11 cellular contexts compared by ENCODE assay signal in genomic region chr16:68000024-68000423, GRCh38. TPM values are rescaled to one million over a fixed set of nuclear protein-coding genes. Genes with fewer than 3 reads are reported as not detected.
DNase-seq lines count a peak whose midpoint lies in the region; ATAC-seq, FAIRE-seq and TF ChIP-seq lines count a peak whose summit lies in the region.
"Had no signal": no experiment of that assay in that cellular context is flagged by ENCODE, and none has a peak within 500 bp of the region (broad histone marks: within the 10 kb centered on the region; RNA-seq: fewer than 3 reads in every experiment).

No MANE protein-coding gene starts in this region.

- no peak overlapping the region for H3K4me3 ChIP-seq in kidney (ENCODE audit: low read length in 2 of 2)
- peak overlapping the region in 4 of 5 donors; percentile 10 to 45 (median 18) for H3K4me3 ChIP-seq in subcutaneous abdominal adipose tissue (ENCODE audit: low read depth in 1 of 5, low read length in 5 of 5)
- H3K4me3 ChIP-seq in lower leg skin (ENCODE audit: low read depth, poor library complexity, severe bottlenecking) = no peak overlapping the region

- intact Hi-C loops in activated CD4-positive, alpha-beta memory T cell treated with anti-CD3 and anti-CD28 coated beads for 36 hours (cut with micrococcal nuclease) = no loop called here
- intact Hi-C loops in kidney (cut with DNase I) = no loop called here
- intact Hi-C loops in lower leg skin (cut with DNase I; ENCODE audit: low total_unique reads) = no loop called here

- H3K4me1 ChIP-seq in kidney (ENCODE audit: control insufficient read depth in 1 of 2, insufficient read depth in 1 of 2, low read depth in 1 of 2, low read length in 2 of 2) (peaks cover 3 to 5% of the 10 kb centered on the region in 2 donors), subcutaneous abdominal adipose tissue (ENCODE audit: control insufficient read depth in 5 of 5, insufficient read depth in 5 of 5, low read length in 5 of 5) (peaks cover 0 to 17% (median 4%) of the 10 kb centered on the region in 5 donors)

- no peaks in the 10 kb centered on the region for H3K27me3 ChIP-seq in subcutaneous abdominal adipose tissue (ENCODE audit: control insufficient read depth in 5 of 5, insufficient read depth in 4 of 5, low read length in 5 of 5)

- no peak for FAIRE-seq in kidney (lab: Jason Lieb, UNC)

- no peaks in the 10 kb centered on the region for H3K36me3 ChIP-seq in kidney (ENCODE audit: control insufficient read depth in 1 of 2, insufficient read depth in 2 of 2, low read length in 2 of 2)
- no peaks in the 10 kb centered on the region for H3K36me3 ChIP-seq in subcutaneous abdominal adipose tissue (ENCODE audit: control insufficient read depth in 5 of 5, insufficient read depth in 5 of 5, low read length in 5 of 5)

- no peak for ATAC-seq in activated CD8-positive, alpha-beta memory T cell treated with anti-CD3 and anti-CD28 coated beads, Interleukin-2, amount 10 ng/mL, durations not matched to agents 7 days and 5 days

- POLR2A ChIA-PET in activated CD4-positive, alpha-beta memory T cell treated with anti-CD3 and anti-CD28 coated beads for 36 hours (lab: Charles Lee) = interaction anchor here (2.5 kb wide), 1 partner anchor 23 kb away, joined by 10 read pairs; the partner anchor contains the start of genes DDX28 and DUS2

- DNase-seq in activated CD8-positive, alpha-beta memory T cell treated with anti-CD3 and anti-CD28 coated beads, Interleukin-2, amount 10 ng/mL, durations not matched to agents 7 days and 5 days = no peak
- no peak for DNase-seq in activated CD8-positive, alpha-beta memory T cell treated with anti-CD3 and anti-CD28 coated beads for 24 hours
- DNase-seq in activated CD4-positive, alpha-beta memory T cell treated with anti-CD3 and anti-CD28 coated beads for 36 hours = no peak
- DNase-seq in kidney (no peak), lower leg skin (ENCODE audit: low spot score in 2 of 2) (no peak), RKO (ENCODE audit: low spot score) (no peak), DMS79 treated with DMSO at 0.1 percent for 48 hours (lab: John Stamatoyannopoulos, UW) (no peak)
- DNase-seq: NCI-H2081 treated with DMSO at 0.1 percent for 48 hours had no signal

- H3K27me3 Mint-ChIP-seq in activated CD8-positive, alpha-beta memory T cell treated with anti-CD3 and anti-CD28 coated beads, Interleukin-2, amount 10 ng/mL, durations not matched to agents 7 days and 5 days = no peaks in the 10 kb centered on the region
- H3K27me3 Mint-ChIP-seq in activated CD4-positive, alpha-beta memory T cell treated with anti-CD3 and anti-CD28 coated beads for 36 hours = no peaks in the 10 kb centered on the region

- H3K9ac ChIP-seq in kidney (ENCODE audit: low read length in 2 of 2) (no peak overlapping the region), subcutaneous abdominal adipose tissue (ENCODE audit: low read length in 5 of 5) (no peak overlapping the region)

- peaks cover 38% of the 10 kb centered on the region for H3K4me1 Mint-ChIP-seq in activated CD8-positive, alpha-beta memory T cell treated with anti-CD3 and anti-CD28 coated beads, Interleukin-2, amount 10 ng/mL, durations not matched to agents 7 days and 5 days
- peaks cover 53% of the 10 kb centered on the region for H3K4me1 Mint-ChIP-seq in activated CD4-positive, alpha-beta memory T cell treated with anti-CD3 and anti-CD28 coated beads for 36 hours (ENCODE audit: low read depth)

- peak overlapping the region; percentile 81 for H3K27ac Mint-ChIP-seq in activated CD8-positive, alpha-beta memory T cell treated with anti-CD3 and anti-CD28 coated beads, Interleukin-2, amount 10 ng/mL, durations not matched to agents 7 days and 5 days
- H3K27ac Mint-ChIP-seq in activated CD4-positive, alpha-beta memory T cell treated with anti-CD3 and anti-CD28 coated beads for 36 hours = peak overlapping the region; percentile 88

- no peak for TF ChIP-seq CTCF in kidney (IDR thresholded peaks at IDR 0.05; ENCODE audit: borderline replicate concordance, extremely low read depth, insufficient read depth)
- no peak for TF ChIP-seq CTCF in lower leg skin (IDR thresholded peaks at IDR 0.05)

- H3K27ac ChIP-seq in kidney (ENCODE audit: low read depth in 2 of 2, low read length in 2 of 2) = peak overlapping the region; percentile 34 to 37
- H3K27ac ChIP-seq in subcutaneous abdominal adipose tissue (ENCODE audit: low read depth, low read length) = no peak overlapping the region

- no peak for TF ChIP-seq POLR2A in lower leg skin (IDR thresholded peaks at IDR 0.05)

- peak overlapping the region; percentile 59 for H3K4me3 Mint-ChIP-seq in activated CD8-positive, alpha-beta memory T cell treated with anti-CD3 and anti-CD28 coated beads, Interleukin-2, amount 10 ng/mL, durations not matched to agents 7 days and 5 days
- peak overlapping the region; percentile 72 for H3K4me3 Mint-ChIP-seq in activated CD4-positive, alpha-beta memory T cell treated with anti-CD3 and anti-CD28 coated beads for 36 hours

- CTCF ChIA-PET in activated CD8-positive, alpha-beta memory T cell treated with anti-CD3 and anti-CD28 coated beads, Interleukin-2, amount 10 ng/mL, durations not matched to agents 7 days and 5 days (lab: Charles Lee) = interaction anchor here (0.7 to 1.7 kb wide), 4 partner anchors 9 to 59 kb away, joined by 3 to 8 read pairs (median 6); no protein-coding TSS in a partner anchor
- CTCF ChIA-PET in activated CD4-positive, alpha-beta memory T cell treated with anti-CD3 and anti-CD28 coated beads for 36 hours (lab: Charles Lee) = interaction anchor here (0.7 to 4.3 kb wide), 2 partner anchors 24 to 41 kb away, joined by 3 to 14 read pairs; no protein-coding TSS in a partner anchor

- H3K9me3 Mint-ChIP-seq in activated CD8-positive, alpha-beta memory T cell treated with anti-CD3 and anti-CD28 coated beads, Interleukin-2, amount 10 ng/mL, durations not matched to agents 7 days and 5 days (ENCODE audit: low read depth) = no peaks in the 10 kb centered on the region
- no peaks in the 10 kb centered on the region for H3K9me3 Mint-ChIP-seq in activated CD4-positive, alpha-beta memory T cell treated with anti-CD3 and anti-CD28 coated beads for 36 hours

- peaks cover 4% of the 10 kb centered on the region for H3K36me3 Mint-ChIP-seq in activated CD8-positive, alpha-beta memory T cell treated with anti-CD3 and anti-CD28 coated beads, Interleukin-2, amount 10 ng/mL, durations not matched to agents 7 days and 5 days
- H3K36me3 Mint-ChIP-seq in activated CD4-positive, alpha-beta memory T cell treated with anti-CD3 and anti-CD28 coated beads for 36 hours = no peaks in the 10 kb centered on the region

- 52 to 59% methylated on average over 3 of the region's 3 CpGs for WGBS in lower leg skin, 2 donors

- H3K9me3 ChIP-seq in kidney (ENCODE audit: control insufficient read depth in 1 of 2, low read length in 2 of 2) = no peaks in the 10 kb centered on the region
- H3K9me3 ChIP-seq in subcutaneous abdominal adipose tissue (ENCODE audit: control insufficient read depth in 5 of 5, low read length in 5 of 5) = no peaks in the 10 kb centered on the region

RNA-seq across cellular contexts. Expression of gene DPEP2, which starts 0.7 kb away (rescaled TPM):
- 1 to 10 TPM; 4.5 to 4.7 TPM for total RNA-seq in activated CD8-positive, alpha-beta memory T cell treated with anti-CD3 and anti-CD28 coated beads, Interleukin-2, amount 10 ng/mL, durations not matched to agents 7 days and 5 days
- total RNA-seq in activated CD4-positive, alpha-beta memory T cell treated with anti-CD3 and anti-CD28 coated beads for 36 hours = 1 to 10 TPM; 3.9 to 5.3 TPM
- total RNA-seq in kidney (3.1 TPM), lower leg skin (1 to 10 TPM in 3 of 4 donors, under 1 TPM in 1; 0.52 to 5.9 (median 1.7) TPM)
- polyA plus RNA-seq in kidney (ENCODE audit: insufficient read depth, low read depth, low replicate concordance) = 0.99 TPM
- total RNA-seq: A673, epithelial cell of proximal tubule had no signal

RNA-seq across cellular contexts. Expression of gene DPEP2NB, which starts 15.7 kb away (rescaled TPM):
- not detected for total RNA-seq in activated CD8-positive, alpha-beta memory T cell treated with anti-CD3 and anti-CD28 coated beads, Interleukin-2, amount 10 ng/mL, durations not matched to agents 7 days and 5 days
- total RNA-seq in activated CD4-positive, alpha-beta memory T cell treated with anti-CD3 and anti-CD28 coated beads for 36 hours = not detected
- total RNA-seq in kidney (not detected), lower leg skin (not detected)
- not detected for polyA plus RNA-seq in kidney (ENCODE audit: insufficient read depth, low read depth, low replicate concordance)
- total RNA-seq: A673, epithelial cell of proximal tubule had no signal

RNA-seq across cellular contexts. Expression of gene DPEP3, which starts 19.7 kb away (rescaled TPM):
- total RNA-seq in activated CD8-positive, alpha-beta memory T cell treated with anti-CD3 and anti-CD28 coated beads, Interleukin-2, amount 10 ng/mL, durations not matched to agents 7 days and 5 days = under 1 TPM in 1 of 2 experiments, not detected in 1; 0.28 TPM
- total RNA-seq in activated CD4-positive, alpha-beta memory T cell treated with anti-CD3 and anti-CD28 coated beads for 36 hours = not detected
- 0.19 TPM for total RNA-seq in kidney
- not detected for polyA plus RNA-seq in kidney (ENCODE audit: insufficient read depth, low read depth, low replicate concordance)
- total RNA-seq in lower leg skin = under 1 TPM in 2 of 4 donors, not detected in 2; 0.15 to 0.26 TPM
- total RNA-seq: A673, epithelial cell of proximal tubule had no signal

RNA-seq across cellular contexts. Expression of gene DDX28, which starts 23.0 kb away (rescaled TPM):
- total RNA-seq in activated CD8-positive, alpha-beta memory T cell treated with anti-CD3 and anti-CD28 coated beads, Interleukin-2, amount 10 ng/mL, durations not matched to agents 7 days and 5 days = 10 to 100 TPM; 14.8 to 20.8 TPM
- total RNA-seq in activated CD4-positive, alpha-beta memory T cell treated with anti-CD3 and anti-CD28 coated beads for 36 hours = 10 to 100 TPM; 12.8 to 14.5 TPM
- total RNA-seq in kidney (10.6 TPM), lower leg skin (10 to 100 TPM; 11.0 to 21.1 (median 13.6) TPM)
- 13.1 TPM for polyA plus RNA-seq in kidney (ENCODE audit: insufficient read depth, low read depth, low replicate concordance)

RNA-seq across cellular contexts. Expression of gene DUS2, which starts 23.1 kb away (rescaled TPM):
- total RNA-seq in activated CD8-positive, alpha-beta memory T cell treated with anti-CD3 and anti-CD28 coated beads, Interleukin-2, amount 10 ng/mL, durations not matched to agents 7 days and 5 days = 10 to 100 TPM; 28.4 to 32.0 TPM
- total RNA-seq in activated CD4-positive, alpha-beta memory T cell treated with anti-CD3 and anti-CD28 coated beads for 36 hours = 10 to 100 TPM; 29.2 to 29.4 TPM
- 12.5 TPM for total RNA-seq in kidney
- polyA plus RNA-seq in kidney (ENCODE audit: insufficient read depth, low read depth, low replicate concordance) = 12.1 TPM
- total RNA-seq in lower leg skin = 10 to 100 TPM; 13.7 to 24.0 (median 14.8) TPM

Comparison
In these comparisons a context has a peak if more than half of its experiments do, and no peak if none do; other contexts are left out.
1. H3K4me3 ChIP-seq: peak in subcutaneous abdominal adipose tissue (4 of 5); none in kidney (0 of 2) and lower leg skin (single experiment).